8 cellular contexts compared by ENCODE assay signal in the genomic region with DNA sequence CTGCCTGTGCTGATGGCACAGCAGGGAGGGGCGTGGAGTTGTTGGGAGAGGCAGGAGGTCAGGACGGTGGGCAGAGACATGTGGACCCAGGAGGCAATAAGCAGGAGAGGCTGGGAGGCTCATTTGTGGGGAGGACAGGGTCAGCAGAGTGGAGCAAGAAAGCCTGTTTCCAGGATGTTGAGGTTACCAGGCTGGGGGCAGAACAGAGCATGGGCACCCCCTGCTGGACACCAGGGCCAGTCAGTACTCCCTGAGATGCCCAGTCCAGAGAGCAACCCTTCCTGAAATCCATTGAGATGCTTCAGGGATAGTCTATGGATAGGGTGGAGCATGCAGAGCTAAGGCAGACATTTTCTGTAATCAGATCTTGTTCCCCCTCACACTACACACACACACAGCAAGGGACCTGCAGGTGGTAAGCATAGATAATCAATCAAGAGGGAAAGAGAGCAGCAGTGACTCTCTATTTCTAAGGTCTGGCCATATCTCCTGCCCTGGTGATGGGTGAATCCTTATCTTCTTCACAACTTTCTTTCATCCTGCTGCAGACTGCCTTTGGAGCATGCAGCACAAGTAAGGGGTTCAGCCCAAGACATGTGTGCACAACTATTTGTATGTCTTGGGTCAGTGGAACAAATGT. TPM values are rescaled to one million over a fixed set of nuclear protein-coding genes. Genes with fewer than 3 reads are reported as not detected.
DNase-seq lines count a peak whose midpoint lies in the region; ATAC-seq, FAIRE-seq and TF ChIP-seq lines count a peak whose summit lies in the region.

No MANE protein-coding gene starts in this region.

- H3K9me3 ChIP-seq in pancreas, result no peaks in the 10 kb centered on the region

- no peaks in the 10 kb centered on the region for H3K36me3 ChIP-seq in pancreas

- no peaks in the 10 kb centered on the region for H3K9me3 Mint-ChIP-seq in activated CD8-positive, alpha-beta T cell treated with anti-CD3 and anti-CD28 coated beads for 36 hours

- no peaks in the 10 kb centered on the region for H3K27me3 Mint-ChIP-seq in activated CD8-positive, alpha-beta T cell treated with anti-CD3 and anti-CD28 coated beads for 36 hours

- CTCF ChIA-PET in activated CD8-positive, alpha-beta T cell treated with anti-CD3 and anti-CD28 coated beads for 36 hours (lab: Charles Lee), result interaction anchor here (0.7 kb wide), 1 partner anchor 530 kb away, joined by 3 read pairs; no protein-coding TSS in a partner anchor

- no peaks in the 10 kb centered on the region for H3K4me1 ChIP-seq in pancreas

- H3K27me3 ChIP-seq in pancreas, result no peaks in the 10 kb centered on the region

- intact Hi-C loops in activated CD8-positive, alpha-beta T cell treated with anti-CD3 and anti-CD28 coated beads for 36 hours (cut with micrococcal nuclease), result no loop called here
- intact Hi-C loops in pancreas (cut with DNase I), result loop anchor here in 1 of 3 donors (5.0 kb wide), 1 partner anchor 525 kb away; no protein-coding TSS in a partner anchor
- intact Hi-C loops in lower leg skin (cut with DNase I; ENCODE audit: low total_unique reads), result no loop called here

- DNase-seq in NCI-H82 (lab: John Stamatoyannopoulos, UW) (peak; percentile 59), NCI-H82 treated with DMSO at 0.1 percent for 48 hours (lab: John Stamatoyannopoulos, UW; ENCODE audit: unreplicated experiment) (no peak), LNCaP clone FGC (ENCODE audit: low read depth) (no peak), glomerular visceral epithelial cell (ENCODE audit: extremely low spot score) (peak; percentile 50), pancreas (peak in 5 of 6 donors; percentile 45 to 82 (median 66)), lower leg skin (ENCODE audit: low spot score in 2 of 2) (no peak)
- peak; percentile 53 for DNase-seq in activated CD8-positive, alpha-beta T cell treated with anti-CD3 and anti-CD28 coated beads for 36 hours

- no peaks in the 10 kb centered on the region for H3K36me3 Mint-ChIP-seq in activated CD8-positive, alpha-beta T cell treated with anti-CD3 and anti-CD28 coated beads for 36 hours (ENCODE audit: low read depth)

- no peak overlapping the region for H3K27ac ChIP-seq in pancreas

- no peak for TF ChIP-seq POLR2A in lower leg skin (IDR thresholded peaks at IDR 0.05)

- POLR2A ChIA-PET in activated CD8-positive, alpha-beta T cell treated with anti-CD3 and anti-CD28 coated beads for 36 hours (lab: Charles Lee), result interaction anchor here (1.6 kb wide), 1 partner anchor 20 kb away, joined by 3 read pairs; no protein-coding TSS in a partner anchor

- H3K4me3 ChIP-seq in LNCaP clone FGC (ENCODE audit: low read depth, low read length), result no peak overlapping the region
- no peak overlapping the region for H3K4me3 ChIP-seq in pancreas
- no peak overlapping the region for H3K4me3 ChIP-seq in lower leg skin (ENCODE audit: low read depth, poor library complexity, severe bottlenecking)

- 51 to 57% methylated on average over 2 of the region's 2 CpGs for WGBS in pancreas, 2 donors
- WGBS in lower leg skin, 2 donors, result 64 to 68% methylated on average over 2 of the region's 2 CpGs

- no peaks in the 10 kb centered on the region for H3K4me1 Mint-ChIP-seq in activated CD8-positive, alpha-beta T cell treated with anti-CD3 and anti-CD28 coated beads for 36 hours (ENCODE audit: low read depth)

- H3K27ac Mint-ChIP-seq in activated CD8-positive, alpha-beta T cell treated with anti-CD3 and anti-CD28 coated beads for 36 hours, result no peak overlapping the region

- no peak overlapping the region for H3K4me3 Mint-ChIP-seq in activated CD8-positive, alpha-beta T cell treated with anti-CD3 and anti-CD28 coated beads for 36 hours

- TF ChIP-seq CTCF in LNCaP clone FGC (IDR thresholded peaks at IDR 0.05; ENCODE audit: control insufficient read depth, extremely low read depth, insufficient read depth) (peak; percentile 88), pancreas (IDR thresholded peaks at IDR 0.05) (peak; percentile 48 to 66 (median 62)), lower leg skin (IDR thresholded peaks at IDR 0.05) (peak in 1 of 3 donors; percentile 26)
- no peak for TF ChIP-seq CTCF in activated CD8-positive, alpha-beta T cell treated with anti-CD3 and anti-CD28 coated beads for 36 hours (IDR thresholded peaks at IDR 0.05)

- ATAC-seq in activated CD8-positive, alpha-beta T cell treated with anti-CD3 and anti-CD28 coated beads for 36 hours, result no peak
- ATAC-seq in pancreas (peak; percentile 85 to 95 (median 92)), HG03196 (IDR thresholded peaks at IDR 0.05; ENCODE audit: unreplicated experiment) (no peak)

- FAIRE-seq in pancreas (lab: Jason Lieb, UNC), result no peak

RNA-seq across cellular contexts. Expression of a gene that starts 41.7 kb away (rescaled TPM):
- 1 to 10 TPM; 1.5 to 1.8 TPM for total RNA-seq in activated CD8-positive, alpha-beta T cell treated with anti-CD3 and anti-CD28 coated beads for 36 hours
- total RNA-seq in pancreas (10 to 100 TPM in 2 of 6 donors, 1 to 10 TPM in 4; 7.9 to 13.8 (median 8.6) TPM), lower leg skin (10 to 100 TPM in 2 of 4 donors, 1 to 10 TPM in 2; 4.8 to 18.7 (median 10.5) TPM)
- 1 to 10 TPM; 6.9 to 8.2 TPM for polyA plus RNA-seq in pancreas

Comparison
In these comparisons a context has a peak if more than half of its experiments do, and no peak if none do; other contexts are left out.
1. DNase-seq: peak in NCI-H82 (single experiment), activated CD8-positive, alpha-beta T cell treated with anti-CD3 and anti-CD28 coated beads for 36 hours (single experiment), glomerular visceral epithelial cell (single experiment) and pancreas (5 of 6); none in NCI-H82 treated with DMSO at 0.1 percent for 48 hours (single experiment), LNCaP clone FGC (single experiment) and lower leg skin (0 of 2).
2. ATAC-seq: peak in pancreas (4 of 4); none in activated CD8-positive, alpha-beta T cell treated with anti-CD3 and anti-CD28 coated beads for 36 hours (single experiment) and HG03196 (single experiment).